In the genomic region with DNA sequence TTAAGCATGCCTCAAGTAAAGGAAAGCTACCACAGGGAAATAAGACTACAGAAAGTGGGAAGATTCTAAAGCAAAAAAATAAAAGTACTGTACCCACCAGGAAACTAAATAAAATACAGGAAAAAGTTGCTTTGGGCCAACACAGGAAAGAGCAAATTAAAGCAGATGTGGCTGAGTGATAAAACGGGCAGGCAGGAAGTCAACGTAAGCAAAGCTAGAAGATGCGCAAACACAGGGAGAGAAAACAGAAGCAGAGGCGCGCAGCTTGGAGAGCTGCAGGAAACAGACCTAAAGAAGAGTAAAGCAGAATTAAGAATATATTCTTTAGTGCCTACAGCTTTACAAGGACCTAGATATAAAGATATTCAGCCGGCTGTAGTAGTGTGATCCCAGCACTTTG, we compare ENCODE assay signal across 11 cellular contexts. TPM values are rescaled to one million over a fixed set of nuclear protein-coding genes. Genes with fewer than 3 reads are reported as not detected.
DNase-seq lines count a peak whose midpoint lies in the region; ATAC-seq and TF ChIP-seq lines count a peak whose summit lies in the region.
"Had no signal": no experiment of that assay in that cellular context is flagged by ENCODE, and none has a peak within 500 bp of the region (broad histone marks: within the 10 kb centered on the region; RNA-seq: fewer than 3 reads in every experiment).

No MANE protein-coding gene starts in this region.

- 41 to 63% (median 47%) methylated on average over 6 of the region's 6 CpGs for WGBS in stomach, 5 donors

- intact Hi-C loops in left ventricle myocardium inferior (cut with micrococcal nuclease) (no loop called here), stomach (cut with DNase I; ENCODE audit: low total_unique reads) (no loop called here)

- no peak for TF ChIP-seq POLR2A in stomach (IDR thresholded peaks at IDR 0.05)

- ATAC-seq in activated CD8-positive, alpha-beta memory T cell treated with anti-CD3 and anti-CD28 coated beads, Interleukin-2, amount 10 ng/mL, durations not matched to agents 7 days and 5 days: peak; percentile 60
- no peak for ATAC-seq in GM21529 (IDR thresholded peaks at IDR 0.05; ENCODE audit: unreplicated experiment)
- ATAC-seq in HG03342 (IDR thresholded peaks at IDR 0.05; ENCODE audit: unreplicated experiment): no peak
- ATAC-seq: A549 had no signal

- H3K4me1 ChIP-seq in left ventricle myocardium inferior: peaks cover 16% of the 10 kb centered on the region
- H3K4me1 ChIP-seq in stomach: peaks cover 0 to 5% (median 0%) of the 10 kb centered on the region in 4 donors
- H3K4me1 ChIP-seq: A549 had no signal

- no peaks in the 10 kb centered on the region for H3K9me3 ChIP-seq in left ventricle myocardium inferior (replicated peaks)
- no peaks in the 10 kb centered on the region for H3K9me3 ChIP-seq in stomach
- H3K9me3 ChIP-seq: A549 had no signal

- H3K4me3 ChIP-seq in left ventricle myocardium inferior (no peak overlapping the region), stomach (no peak overlapping the region)
- H3K4me3 ChIP-seq: A549 had no signal

- TF ChIP-seq CTCF in left ventricle myocardium inferior (IDR thresholded peaks at IDR 0.05; ENCODE audit: borderline replicate concordance) (no peak), stomach (IDR thresholded peaks at IDR 0.05) (no peak)

- H3K27ac Mint-ChIP-seq in activated CD8-positive, alpha-beta memory T cell treated with anti-CD3 and anti-CD28 coated beads, Interleukin-2, amount 10 ng/mL, durations not matched to agents 7 days and 5 days: peak overlapping the region; percentile 91

- H3K36me3 ChIP-seq in left ventricle myocardium inferior (peaks cover 97% of the 10 kb centered on the region), stomach (peaks cover 87 to 100% (median 100%) of the 10 kb centered on the region in 4 donors)

- peak overlapping the region; percentile 20 for H3K27ac ChIP-seq in left ventricle myocardium inferior (replicated peaks)
- H3K27ac ChIP-seq in stomach: peak overlapping the region in 3 of 5 donors; percentile 62 to 64 (median 64)
- H3K27ac ChIP-seq: A549 had no signal

- peaks cover 67% of the 10 kb centered on the region for H3K36me3 Mint-ChIP-seq in activated CD8-positive, alpha-beta memory T cell treated with anti-CD3 and anti-CD28 coated beads, Interleukin-2, amount 10 ng/mL, durations not matched to agents 7 days and 5 days

- CTCF ChIA-PET in activated CD8-positive, alpha-beta memory T cell treated with anti-CD3 and anti-CD28 coated beads, Interleukin-2, amount 10 ng/mL, durations not matched to agents 7 days and 5 days (lab: Charles Lee): interaction anchor here (0.9 to 2.2 kb wide), 11 partner anchors 13 to 153 kb away, joined by 3 to 12 read pairs (median 4); no protein-coding TSS in a partner anchor

- H3K27me3 ChIP-seq in left ventricle myocardium inferior (ENCODE audit: low read depth) (no peaks in the 10 kb centered on the region), stomach (no peaks in the 10 kb centered on the region)

- no peak for TF ChIP-seq EP300 in stomach (IDR thresholded peaks at IDR 0.05)

- no peaks in the 10 kb centered on the region for H3K9me3 Mint-ChIP-seq in activated CD8-positive, alpha-beta memory T cell treated with anti-CD3 and anti-CD28 coated beads, Interleukin-2, amount 10 ng/mL, durations not matched to agents 7 days and 5 days (ENCODE audit: low read depth)

- H3K4me1 Mint-ChIP-seq in activated CD8-positive, alpha-beta memory T cell treated with anti-CD3 and anti-CD28 coated beads, Interleukin-2, amount 10 ng/mL, durations not matched to agents 7 days and 5 days: peaks cover 57% of the 10 kb centered on the region

- peak overlapping the region; percentile 38 for H3K4me3 Mint-ChIP-seq in activated CD8-positive, alpha-beta memory T cell treated with anti-CD3 and anti-CD28 coated beads, Interleukin-2, amount 10 ng/mL, durations not matched to agents 7 days and 5 days

- H3K27me3 Mint-ChIP-seq in activated CD8-positive, alpha-beta memory T cell treated with anti-CD3 and anti-CD28 coated beads, Interleukin-2, amount 10 ng/mL, durations not matched to agents 7 days and 5 days: no peaks in the 10 kb centered on the region

- DNase-seq in activated CD8-positive, alpha-beta memory T cell treated with anti-CD3 and anti-CD28 coated beads, Interleukin-2, amount 10 ng/mL, durations not matched to agents 7 days and 5 days: peak; percentile 79
- no peak for DNase-seq in activated CD8-positive, alpha-beta memory T cell treated with anti-CD3 and anti-CD28 coated beads, Interleukin-2, amount 50 U/mL, for 48 hours
- peak; percentile 55 for DNase-seq in activated T-cell treated with anti-CD3 and anti-CD28 coated beads, Interleukin-2, amount 50 U/mL, for 1 hour
- DNase-seq in left ventricle myocardium inferior: no peak
- peak; percentile 33 for DNase-seq in stomach
- no peak for DNase-seq in NCI-H2081 treated with DMSO at 0.1 percent for 48 hours (lab: John Stamatoyannopoulos, UW)
- DNase-seq: NCI-H2029, SW 1271 had no signal

RNA-seq across cellular contexts. Expression of a gene that starts 21.7 kb away (rescaled TPM):
- total RNA-seq in activated CD8-positive, alpha-beta memory T cell treated with anti-CD3 and anti-CD28 coated beads, Interleukin-2, amount 10 ng/mL, durations not matched to agents 7 days and 5 days: 10 to 100 TPM; 84.5 to 94.3 TPM
- total RNA-seq in left ventricle myocardium inferior (19.4 TPM), stomach (100 to 1,000 TPM in 1 of 5 donors, 10 to 100 TPM in 4; 33.3 to 106 (median 42.0) TPM)
- polyA plus RNA-seq in stomach: 10 to 100 TPM; 14.2 to 20.9 (median 15.3) TPM

RNA-seq across cellular contexts. Expression of a gene that starts 36.9 kb away (rescaled TPM):
- total RNA-seq in activated CD8-positive, alpha-beta memory T cell treated with anti-CD3 and anti-CD28 coated beads, Interleukin-2, amount 10 ng/mL, durations not matched to agents 7 days and 5 days: 100 to 1,000 TPM; 151 to 156 TPM
- total RNA-seq in left ventricle myocardium inferior (28.9 TPM), stomach (100 to 1,000 TPM in 2 of 5 donors, 10 to 100 TPM in 3; 32.7 to 137 (median 80.2) TPM)
- 10 to 100 TPM; 29.6 to 51.5 (median 30.6) TPM for polyA plus RNA-seq in stomach

Comparison
In these comparisons a context has a peak if more than half of its experiments do, and no peak if none do; other contexts are left out.
1. DNase-seq: peak in activated CD8-positive, alpha-beta memory T cell treated with anti-CD3 and anti-CD28 coated beads, Interleukin-2, amount 10 ng/mL, durations not matched to agents 7 days and 5 days (single experiment), activated T-cell treated with anti-CD3 and anti-CD28 coated beads, Interleukin-2, amount 50 U/mL, for 1 hour (single experiment) and stomach (single experiment); none in activated CD8-positive, alpha-beta memory T cell treated with anti-CD3 and anti-CD28 coated beads, Interleukin-2, amount 50 U/mL, for 48 hours (single experiment), left ventricle myocardium inferior (single experiment) and NCI-H2081 treated with DMSO at 0.1 percent for 48 hours (single experiment).